ENCODE assay signal across 18 cellular contexts in the genomic region with DNA sequence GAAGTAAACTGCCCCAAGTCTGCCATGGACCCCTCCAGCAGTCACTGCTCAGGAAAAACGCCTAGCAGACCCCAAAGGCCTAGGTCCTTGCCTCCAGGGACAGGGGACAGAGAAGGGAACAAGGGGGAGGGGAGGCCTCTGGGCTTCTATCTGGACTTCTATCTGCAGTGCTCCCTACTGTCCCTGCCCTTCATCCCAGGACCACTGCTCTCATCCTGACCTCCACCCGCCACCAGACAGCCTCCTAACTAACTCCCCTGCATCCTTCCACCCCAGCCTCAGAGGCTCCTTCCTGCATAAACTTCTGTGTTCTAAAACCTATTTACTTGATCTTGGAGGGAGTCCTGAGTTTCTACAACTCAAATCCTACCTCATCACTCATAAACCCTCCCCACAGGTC. TPM values are rescaled to one million over a fixed set of nuclear protein-coding genes. Genes with fewer than 3 reads are reported as not detected.
DNase-seq lines count a peak whose midpoint lies in the region; ATAC-seq, FAIRE-seq and TF ChIP-seq lines count a peak whose summit lies in the region.
"Had no signal": no experiment of that assay in that cellular context is flagged by ENCODE, and none has a peak within 500 bp of the region (broad histone marks: within the 10 kb centered on the region; RNA-seq: fewer than 3 reads in every experiment).

No MANE protein-coding gene starts in this region.

- H3K4me1 ChIP-seq in NT2/D1 (ENCODE audit: insufficient read depth, insufficient read length) (peaks cover 33% of the 10 kb centered on the region), K562 (replicated peaks in 1 of 2; ENCODE audit: control insufficient read depth in 2 of 2, insufficient read depth in 2 of 2, low read length in 2 of 2) (peaks cover 35 to 49% of the 10 kb centered on the region in 2 experiments), skeletal muscle satellite cell (ENCODE audit: control insufficient read depth, insufficient read depth, low read length) (peaks cover 44% of the 10 kb centered on the region)

- intact Hi-C loops in activated CD4-positive, alpha-beta T cell treated with anti-CD3 and anti-CD28 coated beads for 36 hours (cut with DNase I, micrococcal nuclease): loop anchor here in 1 of 2 experiments (10.0 kb wide), 1 partner anchor 1216 kb away; a partner anchor contains a TSS
- intact Hi-C loops in K562 (cut with micrococcal nuclease): no loop called here

- H3K27me3 ChIP-seq in NT2/D1 (ENCODE audit: insufficient read depth, insufficient read length) (no peaks in the 10 kb centered on the region), K562 (ENCODE audit: control insufficient read depth in 2 of 2, insufficient read depth in 2 of 2, low read length in 2 of 2) (no peaks in the 10 kb centered on the region), skeletal muscle satellite cell (ENCODE audit: control insufficient read depth, insufficient read depth, low read length) (no peaks in the 10 kb centered on the region)
- H3K27me3 ChIP-seq: heart right ventricle, ovary, suprapubic skin had no signal

- H3K36me3 ChIP-seq in NT2/D1 (ENCODE audit: insufficient read depth, insufficient read length, low read length) (peaks cover 34% of the 10 kb centered on the region), K562 (ENCODE audit: control insufficient read depth, insufficient read depth, low read length) (peaks cover 32% of the 10 kb centered on the region; the same call in 2 of the 3 replicates), skeletal muscle satellite cell (ENCODE audit: insufficient read depth, low read length) (peaks cover 45% of the 10 kb centered on the region)
- H3K36me3 ChIP-seq: ovary had no signal

- in situ Hi-C loops in K562 (cut with MboI) (no loop called here), GM13977 (cut with MboI; ENCODE audit: low pct_unique_long_range_greater_than_20kb, low sequenced_read_pairs, unreplicated experiment) (no loop called here)

- ATAC-seq in activated CD4-positive, alpha-beta T cell treated with anti-CD3 and anti-CD28 coated beads for 36 hours: peak; percentile 6
- ATAC-seq in K562: no peak
- ATAC-seq: heart right ventricle had no signal

- no peak for TF ChIP-seq POLR2A in K562 (conservative IDR thresholded peaks at IDR 0.05)

- no peaks in the 10 kb centered on the region for H3K27me3 Mint-ChIP-seq in activated CD4-positive, alpha-beta T cell treated with anti-CD3 and anti-CD28 coated beads for 36 hours
- no peaks in the 10 kb centered on the region for H3K27me3 Mint-ChIP-seq in activated CD4-positive, alpha-beta T cell treated with anti-CD3 and anti-CD28 coated beads, Interleukin-2, amount 10 ng/mL, durations not matched to agents 7 days and 5 days
- H3K27me3 Mint-ChIP-seq: CD4-positive, alpha-beta T cell had no signal

- H3K9me3 Mint-ChIP-seq in activated CD4-positive, alpha-beta T cell treated with anti-CD3 and anti-CD28 coated beads for 36 hours (ENCODE audit: low read depth): no peaks in the 10 kb centered on the region
- H3K9me3 Mint-ChIP-seq in activated CD4-positive, alpha-beta T cell treated with anti-CD3 and anti-CD28 coated beads, Interleukin-2, amount 10 ng/mL, durations not matched to agents 7 days and 5 days: no peaks in the 10 kb centered on the region
- H3K9me3 Mint-ChIP-seq: CD4-positive, alpha-beta T cell had no signal

- no peak overlapping the region for H3K27ac Mint-ChIP-seq in activated CD4-positive, alpha-beta T cell treated with anti-CD3 and anti-CD28 coated beads for 36 hours
- H3K27ac Mint-ChIP-seq in activated CD4-positive, alpha-beta T cell treated with anti-CD3 and anti-CD28 coated beads, Interleukin-2, amount 10 ng/mL, durations not matched to agents 7 days and 5 days: no peak overlapping the region
- H3K27ac Mint-ChIP-seq: CD4-positive, alpha-beta T cell had no signal

- 36% methylated on average over 2 of the region's 2 CpGs for WGBS in K562 (ENCODE audit: insufficient coverage, low coverage, missing lambda C conversion rate)

- no peak for TF ChIP-seq RAD21 in K562 (CRISPR knock-in tag; conservative IDR thresholded peaks at IDR 0.05 in 1 of 2, IDR thresholded peaks at IDR 0.05 in 1 of 2)

- no peak overlapping the region for H3K4me3 Mint-ChIP-seq in activated CD4-positive, alpha-beta T cell treated with anti-CD3 and anti-CD28 coated beads for 36 hours
- H3K4me3 Mint-ChIP-seq in activated CD4-positive, alpha-beta T cell treated with anti-CD3 and anti-CD28 coated beads, Interleukin-2, amount 10 ng/mL, durations not matched to agents 7 days and 5 days: no peak overlapping the region
- H3K4me3 Mint-ChIP-seq: CD4-positive, alpha-beta T cell had no signal

- no peak for TF ChIP-seq EP300 in K562 (IDR thresholded peaks at IDR 0.05; ENCODE audit: low read length)

- CTCF ChIA-PET in activated CD4-positive, alpha-beta T cell treated with anti-CD3 and anti-CD28 coated beads for 36 hours (lab: Charles Lee): interaction anchor here (0.9 kb wide), 2 partner anchors 11 to 34 kb away, joined by 3 to 4 read pairs; no protein-coding TSS in a partner anchor
- CTCF ChIA-PET in activated CD4-positive, alpha-beta T cell treated with anti-CD3 and anti-CD28 coated beads, Interleukin-2, amount 10 ng/mL, durations not matched to agents 7 days and 5 days (lab: Charles Lee): interaction anchor here (1.0 kb wide), 1 partner anchor 18 kb away, joined by 3 read pairs; no protein-coding TSS in a partner anchor
- CTCF ChIA-PET in K562 (lab: Yijun Ruan, JAX; ENCODE audit: low intra/inter-chr PET ratio): no interaction called here

- H2AFZ ChIP-seq in K562 (ENCODE audit: low read depth, low read length): no peak overlapping the region

- no peak for DNase-seq in activated CD4-positive, alpha-beta T cell treated with anti-CD3 and anti-CD28 coated beads for 36 hours
- DNase-seq in activated CD4-positive, alpha-beta T cell treated with anti-CD3 and anti-CD28 coated beads, Interleukin-2, amount 10 ng/mL, durations not matched to agents 7 days and 5 days: no peak
- DNase-seq in NT2/D1 (ENCODE audit: low read depth, low spot score) (no peak), K562 (ENCODE audit: extremely low read depth in 1 of 4, low spot score in 3 of 4) (no peak), GM13977 (ENCODE audit: low spot score) (no peak), AG08395 (ENCODE audit: low spot score) (no peak)
- DNase-seq in stimulated activated CD4-positive, alpha-beta T cell treated with anti-CD3 and anti-CD28 coated beads, Interleukin-2, amount 100 ng/mL, for 24 hours: no peak
- DNase-seq: amniotic stem cell; CD4-positive, alpha-beta T cell; erythroblast; heart right ventricle; NCI-H510A; ovary; WERI-Rb-1 had no signal

- H3K36me3 Mint-ChIP-seq in activated CD4-positive, alpha-beta T cell treated with anti-CD3 and anti-CD28 coated beads for 36 hours (ENCODE audit: low read depth): peaks cover 18% of the 10 kb centered on the region
- H3K36me3 Mint-ChIP-seq in activated CD4-positive, alpha-beta T cell treated with anti-CD3 and anti-CD28 coated beads, Interleukin-2, amount 10 ng/mL, durations not matched to agents 7 days and 5 days (ENCODE audit: low read depth): no peaks in the 10 kb centered on the region

- POLR2A ChIA-PET in activated CD4-positive, alpha-beta T cell treated with anti-CD3 and anti-CD28 coated beads for 36 hours (lab: Charles Lee): no interaction called here
- POLR2A ChIA-PET in activated CD4-positive, alpha-beta T cell treated with anti-CD3 and anti-CD28 coated beads, Interleukin-2, amount 10 ng/mL, durations not matched to agents 7 days and 5 days (lab: Charles Lee): no interaction called here
- POLR2A ChIA-PET in K562 (lab: Yijun Ruan, JAX): interaction anchor here (0.6 to 1.4 kb wide), 2 partner anchors 10 to 24 kb away, joined by 3 to 4 read pairs; no protein-coding TSS in a partner anchor

- peak overlapping the region; percentile 35 for H3K9ac ChIP-seq in NT2/D1 (ENCODE audit: insufficient read length, low read depth)
- 0 out of 4 replicates have a peak overlapping the region, but pooled peaks of 1 of the 2 experiments have one; percentile 24 for H3K9ac ChIP-seq in K562 (ENCODE audit: insufficient read depth in 1 of 2, low read depth in 2 of 2, low read length in 2 of 2)
- H3K9ac ChIP-seq in skeletal muscle satellite cell (ENCODE audit: low read depth, low read length): peak overlapping the region; percentile 69

- no peak for FAIRE-seq in K562 (lab: Jason Lieb, UNC)
- FAIRE-seq: keratinocyte had no signal

- H3K4me2 ChIP-seq in K562 (ENCODE audit: insufficient read depth, low read length) (no peak overlapping the region), skeletal muscle satellite cell (ENCODE audit: low read length) (no peak overlapping the region)

- H3K9me3 ChIP-seq in NT2/D1 (ENCODE audit: insufficient read depth, low read length) (no peaks in the 10 kb centered on the region), K562 (replicated peaks; ENCODE audit: control insufficient read depth, insufficient read depth, low read depth, low read length) (no peaks in the 10 kb centered on the region), skeletal muscle satellite cell (replicated peaks; ENCODE audit: low read length) (no peaks in the 10 kb centered on the region)
- H3K9me3 ChIP-seq: heart right ventricle, ovary, suprapubic skin had no signal

- H4K20me1 ChIP-seq in K562 (replicated peaks; ENCODE audit: control insufficient read depth, insufficient read depth, low read length): no peaks in the 10 kb centered on the region

- H3K27ac ChIP-seq in K562 (ENCODE audit: extremely low read depth, low read depth, low read length): no peak overlapping the region
- H3K27ac ChIP-seq: coronary artery, heart right ventricle, suprapubic skin, WERI-Rb-1 had no signal

- H3K79me2 ChIP-seq in K562 (ENCODE audit: control insufficient read depth, insufficient read depth, low read length): no peaks in the 10 kb centered on the region

- H3K4me3 ChIP-seq in NT2/D1 (ENCODE audit: insufficient read length, low read depth) (no peak overlapping the region), K562 (no peak overlapping the region), skeletal muscle satellite cell (ENCODE audit: low read length) (no peak overlapping the region)
- H3K4me3 ChIP-seq: coronary artery, heart right ventricle, ovary, suprapubic skin had no signal

- H3K9me1 ChIP-seq in K562 (ENCODE audit: control insufficient read depth, insufficient read depth, low read length): peaks cover 3% of the 10 kb centered on the region

- TF ChIP-seq CTCF in K562 (IDR thresholded peaks at IDR 0.05 in 2 of 3, conservative IDR thresholded peaks at IDR 0.05 in 1 of 3; ENCODE audit: insufficient read depth in 2 of 3, low read depth in 1 of 3, low read length in 3 of 3): no peak
- TF ChIP-seq CTCF in GM13977 (IDR thresholded peaks at IDR 0.05; ENCODE audit: extremely low read depth, insufficient read depth, missing control alignments): no peak

- H3K4me1 Mint-ChIP-seq in activated CD4-positive, alpha-beta T cell treated with anti-CD3 and anti-CD28 coated beads for 36 hours: peaks cover 17% of the 10 kb centered on the region
- peaks cover 12% of the 10 kb centered on the region for H3K4me1 Mint-ChIP-seq in activated CD4-positive, alpha-beta T cell treated with anti-CD3 and anti-CD28 coated beads, Interleukin-2, amount 10 ng/mL, durations not matched to agents 7 days and 5 days

- no TSS peak for BruUV-seq in K562 (replicated peaks; lab: Mats Ljungman, UMichigan)

RNA-seq across cellular contexts. Expression of a gene that starts 25.4 kb away (rescaled TPM):
- 10 to 100 TPM; 57.3 to 57.7 TPM for total RNA-seq in activated CD4-positive, alpha-beta T cell treated with anti-CD3 and anti-CD28 coated beads for 36 hours
- 1 to 10 TPM; 2.7 to 3.5 TPM for total RNA-seq in activated CD4-positive, alpha-beta T cell treated with anti-CD3 and anti-CD28 coated beads, Interleukin-2, amount 10 ng/mL, durations not matched to agents 7 days and 5 days
- total RNA-seq in K562 (2011; cell fraction: chromatin; rRNA removed; ENCODE audit: low replicate concordance): 17.2 and 52.5 TPM in 2 replicates
- total RNA-seq in K562 (2011; cell fraction: nucleolus; rRNA removed): 48.0 and 55.7 TPM in 2 replicates
- 32.8 and 33.4 TPM in 2 replicates for total RNA-seq in K562 (2011; cell fraction: nucleoplasm; rRNA removed)
- total RNA-seq in K562 (2014; rRNA removed) (4.8 and 5.7 TPM in 2 replicates), K562 (2014; rRNA removed; fragmentation: Illumina TruSeq; extraction: Trizol) (1.7 and 3.3 TPM in 2 replicates), K562 (2015; rRNA removed; fragmentation: Illumina TruSeq; extraction: Trizol) (6.1 and 6.6 TPM in 2 replicates), K562 (2021) (6.2 and 6.8 TPM in 2 replicates)
- polyA plus RNA-seq in K562 (2011; rRNA removed) (8.2 and 12.8 TPM in 2 replicates), K562 (2014; fragmentation: Illumina TruSeq; extraction: Trizol) (6.4 and 6.8 TPM in 2 replicates), K562 (2014; fragmentation: Nextera tagmentation; extraction: Ambion mirVana) (under 1 TPM in 1 of 2 experiments, not detected in 1; 0.04 TPM), K562 (2014; rRNA removed) (3.6 and 7.2 TPM in 2 replicates)
- polyA plus RNA-seq in K562 (2011; cell fraction: cytosol; rRNA removed): 15.1 and 15.7 TPM in 2 replicates
- polyA plus RNA-seq in K562 (2011; cell fraction: nucleus; rRNA removed): 24.4 and 28.1 TPM in 2 replicates
- 12.7 and 16.6 TPM in 2 replicates for polyA plus RNA-seq in K562 (2012)
- 7.0 and 9.6 TPM in 2 replicates for polyA minus RNA-seq in K562 (2011; rRNA and poly(A)+ RNA removed)
- 8.2 and 10.7 TPM in 2 replicates for polyA minus RNA-seq in K562 (2011; cell fraction: cytosol; rRNA and poly(A)+ RNA removed)
- 8.9 and 13.2 TPM in 2 replicates for polyA minus RNA-seq in K562 (2011; cell fraction: nucleus; rRNA and poly(A)+ RNA removed)
- total RNA-seq in skeletal muscle satellite cell (2012; rRNA removed): 44.1 and 94.4 TPM in 2 replicates

RNA-seq across cellular contexts. Expression of a gene that starts 40.9 kb away (rescaled TPM):
- total RNA-seq in activated CD4-positive, alpha-beta T cell treated with anti-CD3 and anti-CD28 coated beads for 36 hours: not detected
- total RNA-seq in activated CD4-positive, alpha-beta T cell treated with anti-CD3 and anti-CD28 coated beads, Interleukin-2, amount 10 ng/mL, durations not matched to agents 7 days and 5 days: not detected
- total RNA-seq in K562 (2011; cell fraction: chromatin; rRNA removed; ENCODE audit: low replicate concordance): 0.21 TPM in 1 of 2 replicates, not detected in the other
- not detected in 2 replicates for total RNA-seq in K562 (2011; cell fraction: nucleolus; rRNA removed)
- not detected in 2 replicates for total RNA-seq in K562 (2011; cell fraction: nucleoplasm; rRNA removed)
- 0.12 TPM in 1 of 2 replicates, not detected in the other for total RNA-seq in K562 (2014; rRNA removed)
- not detected in 2 replicates for total RNA-seq in K562 (2014; rRNA removed; fragmentation: Illumina TruSeq; extraction: Trizol)
- total RNA-seq in K562 (2015; rRNA removed; fragmentation: Illumina TruSeq; extraction: Trizol): not detected in 2 replicates
- total RNA-seq in K562 (2021): 0.16 and 0.25 TPM in 2 replicates
- 0.23 and 0.24 TPM in 2 replicates for polyA plus RNA-seq in K562 (2011; rRNA removed)
- 0.07 and 0.37 TPM in 2 replicates for polyA plus RNA-seq in K562 (2011; cell fraction: cytosol; rRNA removed)
- polyA plus RNA-seq in K562 (2011; cell fraction: nucleus; rRNA removed): 0.08 and 0.61 TPM in 2 replicates
- 0.22 and 1.5 TPM in 2 replicates for polyA plus RNA-seq in K562 (2012)
- 0.06 TPM in 1 of 2 replicates, not detected in the other for polyA plus RNA-seq in K562 (2014; fragmentation: Illumina TruSeq; extraction: Trizol)
- polyA plus RNA-seq in K562 (2014; fragmentation: Nextera tagmentation; extraction: Ambion mirVana): under 1 TPM; 0.06 to 0.10 TPM
- polyA plus RNA-seq in K562 (2014; rRNA removed): not detected in 2 replicates
- 0.35 TPM in 1 of 2 replicates, not detected in the other for polyA minus RNA-seq in K562 (2011; rRNA and poly(A)+ RNA removed)
- 0.38 TPM in 1 of 2 replicates, not detected in the other for polyA minus RNA-seq in K562 (2011; cell fraction: cytosol; rRNA and poly(A)+ RNA removed)
- not detected in 2 replicates for polyA minus RNA-seq in K562 (2011; cell fraction: nucleus; rRNA and poly(A)+ RNA removed)
- 0.87 and 1.3 TPM in 2 replicates for total RNA-seq in skeletal muscle satellite cell (2012; rRNA removed)
- total RNA-seq: CD4-positive, alpha-beta T cell had no signal
- polyA plus RNA-seq: keratinocyte had no signal

RNA-seq across cellular contexts. Expression of a gene that starts 52.6 kb away (rescaled TPM):
- 10 to 100 TPM; 47.5 to 48.6 TPM for total RNA-seq in activated CD4-positive, alpha-beta T cell treated with anti-CD3 and anti-CD28 coated beads for 36 hours
- 10 to 100 TPM; 52.2 to 53.7 TPM for total RNA-seq in activated CD4-positive, alpha-beta T cell treated with anti-CD3 and anti-CD28 coated beads, Interleukin-2, amount 10 ng/mL, durations not matched to agents 7 days and 5 days
- total RNA-seq in K562 (2011; cell fraction: chromatin; rRNA removed; ENCODE audit: low replicate concordance): 9.1 and 12.8 TPM in 2 replicates
- total RNA-seq in K562 (2011; cell fraction: nucleolus; rRNA removed): 12.8 and 16.2 TPM in 2 replicates
- 10.7 and 15.0 TPM in 2 replicates for total RNA-seq in K562 (2011; cell fraction: nucleoplasm; rRNA removed)
- total RNA-seq in K562 (2014; rRNA removed) (36.6 and 79.6 TPM in 2 replicates), K562 (2014; rRNA removed; fragmentation: Illumina TruSeq; extraction: Trizol) (26.2 and 29.3 TPM in 2 replicates), K562 (2015; rRNA removed; fragmentation: Illumina TruSeq; extraction: Trizol) (31.1 and 32.4 TPM in 2 replicates), K562 (2021) (51.7 and 65.5 TPM in 2 replicates)
- polyA plus RNA-seq in K562 (2011; rRNA removed) (63.4 and 64.7 TPM in 2 replicates), K562 (2014; fragmentation: Illumina TruSeq; extraction: Trizol) (52.8 and 65.0 TPM in 2 replicates), K562 (2014; fragmentation: Nextera tagmentation; extraction: Ambion mirVana) (10 to 100 TPM; 19.2 to 44.9 TPM), K562 (2014; rRNA removed) (47.8 and 70.3 TPM in 2 replicates)
- 107 and 180 TPM in 2 replicates for polyA plus RNA-seq in K562 (2011; cell fraction: cytosol; rRNA removed)
- polyA plus RNA-seq in K562 (2011; cell fraction: nucleus; rRNA removed): 29.7 and 35.7 TPM in 2 replicates
- polyA plus RNA-seq in K562 (2012): 41.6 and 62.1 TPM in 2 replicates
- 40.5 and 52.2 TPM in 2 replicates for polyA minus RNA-seq in K562 (2011; rRNA and poly(A)+ RNA removed)
- 40.3 and 40.8 TPM in 2 replicates for polyA minus RNA-seq in K562 (2011; cell fraction: cytosol; rRNA and poly(A)+ RNA removed)
- polyA minus RNA-seq in K562 (2011; cell fraction: nucleus; rRNA and poly(A)+ RNA removed): 8.6 and 10.9 TPM in 2 replicates
- 37.0 and 43.7 TPM in 2 replicates for total RNA-seq in skeletal muscle satellite cell (2012; rRNA removed)
